Comparison of ENCODE assay signal across 35 cellular contexts in genomic region chr5:38340961-38341500, GRCh38.
"Had no signal": no experiment of that assay in that cellular context is flagged by ENCODE, and none has a peak within 500 bp of the region (broad histone marks: within the 10 kb centered on the region; RNA-seq: fewer than 3 reads in every experiment).

No MANE protein-coding gene starts in this region.

- H3K4me1 ChIP-seq: adrenal gland, esophagus squamous epithelium, heart left ventricle, tibial artery, upper lobe of right lung had no signal

- H3K27me3 Mint-ChIP-seq: brain; stimulated activated memory B cell treated with anti-CD40 and anti-IgM and Interleukin-4, amounts not matched to agents 10 μg/mL and 1 μg/mL and 100 μg/mL, for 72 hours had no signal

- H3K4me1 Mint-ChIP-seq: activated naive CD8-positive, alpha-beta T cell treated with anti-CD3 and anti-CD28 coated beads for 36 hours; brain; immature natural killer cell; mesothelial cell of epicardium; naive B cell; stimulated activated memory B cell treated with anti-CD40 and anti-IgM and Interleukin-4, amounts not matched to agents 10 μg/mL and 1 μg/mL and 100 μg/mL, for 72 hours; stimulated activated naive CD8-positive, alpha-beta T cell treated with anti-CD3 and anti-CD28 coated beads, Interleukin-15, amount 100 ng/mL, for 72 hours had no signal

- H3K27ac Mint-ChIP-seq: activated CD4-positive, alpha-beta memory T cell treated with anti-CD3 and anti-CD28 coated beads for 36 hours; activated naive CD4-positive, alpha-beta T cell treated with anti-CD3 and anti-CD28 coated beads for 36 hours; activated naive CD8-positive, alpha-beta T cell treated with anti-CD3 and anti-CD28 coated beads for 36 hours; activated T-helper 1 cell treated with anti-CD3 and anti-CD28 coated beads, Interleukin-12 subunit alpha, Interleukin-12 subunit beta, Interleukin-2, Interleukin-4 antibody, amounts not matched to agents 30 ng/mL and 10 ng/mL and 1 ng/mL, durations not matched to agents 14 hours and 24 hours and 36 hours; brain; immature natural killer cell; mesothelial cell of epicardium; naive B cell; nephron progenitor cell; progenitor cell of endocrine pancreas; stimulated activated memory B cell treated with anti-CD40 and anti-IgM and Interleukin-4, amounts not matched to agents 10 μg/mL and 1 μg/mL and 100 μg/mL, for 72 hours; stimulated activated naive CD8-positive, alpha-beta T cell treated with anti-CD3 and anti-CD28 coated beads, Interleukin-15, amount 100 ng/mL, for 72 hours had no signal

- DNase-seq: activated CD4-positive, alpha-beta memory T cell treated with anti-CD3 and anti-CD28 coated beads for 36 hours; activated CD4-positive, alpha-beta T cell treated with anti-CD3 and anti-CD28 coated beads for 4 hours; activated CD8-positive, alpha-beta memory T cell treated with anti-CD3 and anti-CD28 coated beads, Interleukin-2, amount 50 U/mL, for 4 hours; activated effector memory CD4-positive, alpha-beta T cell treated with anti-CD3 and anti-CD28 coated beads, Interleukin-2, amount 50 U/mL, for 16 hours; activated naive CD4-positive, alpha-beta T cell treated with anti-CD3 and anti-CD28 coated beads for 36 hours; activated naive CD8-positive, alpha-beta T cell treated with anti-CD3 and anti-CD28 coated beads for 36 hours; activated T-cell treated with anti-CD3 and anti-CD28 coated beads, Interleukin-2, amount 50 U/mL, for 1 hour; adrenal gland; aorta; caudate nucleus; esophagus squamous epithelium; heart left ventricle; hypothalamus; immature natural killer cell; left ventricle myocardium superior; naive B cell; nephron progenitor cell; ovary; retina; stimulated activated CD4-positive, alpha-beta T cell treated with anti-CD3 and anti-CD28 coated beads, Interleukin-1b, Interleukin-23, amount 100 ng/mL, for 48 hours; stimulated activated CD4-positive, alpha-beta T cell treated with anti-CD3 and anti-CD28 coated beads, Interleukin-4, amount 100 ng/mL, for 4 hours; stimulated activated CD8-positive, alpha-beta memory T cell treated with anti-CD3 and anti-CD28 coated beads, Interleukin-4, amount 100 ng/mL, for 48 hours; stimulated activated naive CD8-positive, alpha-beta T cell treated with anti-CD3 and anti-CD28 coated beads, Interleukin-15, amount 100 ng/mL, for 72 hours; substantia nigra; T-helper 9 cell; tibial artery; upper lobe of right lung had no signal

- FAIRE-seq: TTC549 had no signal

- H3K36me3 ChIP-seq: adrenal gland, esophagus squamous epithelium, heart left ventricle, ovary, tibial artery, upper lobe of right lung had no signal

- H3K27ac ChIP-seq: adrenal gland, esophagus squamous epithelium, heart left ventricle, ovary, tibial artery, upper lobe of right lung, VCaP had no signal

- H3K4me3 Mint-ChIP-seq: activated CD4-positive, alpha-beta memory T cell treated with anti-CD3 and anti-CD28 coated beads for 36 hours; activated naive CD4-positive, alpha-beta T cell treated with anti-CD3 and anti-CD28 coated beads for 36 hours; activated naive CD8-positive, alpha-beta T cell treated with anti-CD3 and anti-CD28 coated beads for 36 hours; activated T-helper 1 cell treated with anti-CD3 and anti-CD28 coated beads, Interleukin-12 subunit alpha, Interleukin-12 subunit beta, Interleukin-2, Interleukin-4 antibody, amounts not matched to agents 30 ng/mL and 10 ng/mL and 1 ng/mL, durations not matched to agents 14 hours and 24 hours and 36 hours; brain; immature natural killer cell; mesothelial cell of epicardium; nephron progenitor cell; stimulated activated memory B cell treated with anti-CD40 and anti-IgM and Interleukin-4, amounts not matched to agents 10 μg/mL and 1 μg/mL and 100 μg/mL, for 72 hours; stimulated activated naive CD8-positive, alpha-beta T cell treated with anti-CD3 and anti-CD28 coated beads, Interleukin-15, amount 100 ng/mL, for 72 hours had no signal

- H3K27me3 ChIP-seq: adrenal gland, esophagus squamous epithelium, ovary, tibial artery had no signal

- H3K9me3 Mint-ChIP-seq: activated CD4-positive, alpha-beta memory T cell treated with anti-CD3 and anti-CD28 coated beads for 36 hours; activated naive CD4-positive, alpha-beta T cell treated with anti-CD3 and anti-CD28 coated beads for 36 hours; activated naive CD8-positive, alpha-beta T cell treated with anti-CD3 and anti-CD28 coated beads for 36 hours; activated T-helper 1 cell treated with anti-CD3 and anti-CD28 coated beads, Interleukin-12 subunit alpha, Interleukin-12 subunit beta, Interleukin-2, Interleukin-4 antibody, amounts not matched to agents 30 ng/mL and 10 ng/mL and 1 ng/mL, durations not matched to agents 14 hours and 24 hours and 36 hours; brain; mesothelial cell of epicardium; nephron progenitor cell; stimulated activated naive CD8-positive, alpha-beta T cell treated with anti-CD3 and anti-CD28 coated beads, Interleukin-15, amount 100 ng/mL, for 72 hours had no signal

- H3K36me3 Mint-ChIP-seq: activated CD4-positive, alpha-beta memory T cell treated with anti-CD3 and anti-CD28 coated beads for 36 hours; activated naive CD8-positive, alpha-beta T cell treated with anti-CD3 and anti-CD28 coated beads for 36 hours; brain; immature natural killer cell; mesothelial cell of epicardium; naive B cell; stimulated activated memory B cell treated with anti-CD40 and anti-IgM and Interleukin-4, amounts not matched to agents 10 μg/mL and 1 μg/mL and 100 μg/mL, for 72 hours had no signal

- H3K4me3 ChIP-seq: adrenal gland, esophagus squamous epithelium, heart left ventricle, ovary, smooth muscle cell, tibial artery, upper lobe of right lung had no signal

- H3K9me3 ChIP-seq: adrenal gland, esophagus squamous epithelium, heart left ventricle, ovary, tibial artery, upper lobe of right lung had no signal

- H3K4me2 ChIP-seq: smooth muscle cell had no signal
